In the genomic region with DNA sequence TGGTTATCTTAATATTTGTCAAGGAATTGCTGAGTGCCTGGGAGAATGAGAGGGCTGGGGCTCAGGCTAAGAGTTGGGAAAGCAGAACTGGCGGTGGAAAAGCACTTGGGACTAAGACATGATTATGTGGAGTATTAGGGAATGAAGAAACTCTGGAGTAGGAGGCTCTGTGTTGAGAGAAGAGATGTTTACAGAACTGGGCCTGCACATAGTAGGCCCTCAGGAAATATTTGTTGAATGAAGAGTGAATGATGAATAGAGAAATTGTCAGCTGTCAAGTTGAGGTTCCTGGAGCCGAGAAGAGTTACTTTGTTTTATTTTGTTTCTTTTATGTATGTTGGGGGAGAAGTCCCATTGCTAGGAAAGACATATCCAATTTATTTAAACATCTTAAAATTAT, we compare ENCODE assay signal across 29 cellular contexts.
"Had no signal": no experiment of that assay in that cellular context is flagged by ENCODE, and none has a peak within 500 bp of the region (broad histone marks: within the 10 kb centered on the region; RNA-seq: fewer than 3 reads in every experiment).

No MANE protein-coding gene starts in this region.

- ATAC-seq: activated CD8-positive, alpha-beta T cell treated with anti-CD3 and anti-CD28 coated beads for 36 hours; psoas muscle; stimulated activated naive B cell treated with anti-CD40 and anti-IgM and Interleukin-4, amounts not matched to agents 10 μg/mL and 1 μg/mL and 100 μg/mL, for 72 hours had no signal

- H3K4me3 ChIP-seq: esophagus squamous epithelium, left ventricle myocardium inferior, pancreas, psoas muscle, smooth muscle cell, stomach, suprapubic skin, tibial artery had no signal

- H3K4me2 ChIP-seq: smooth muscle cell had no signal

- H3K36me3 ChIP-seq: esophagus squamous epithelium, left ventricle myocardium inferior, pancreas, stomach, suprapubic skin, tibial artery had no signal

- H3K9me3 ChIP-seq: esophagus squamous epithelium, left ventricle myocardium inferior, pancreas, psoas muscle, stomach, suprapubic skin, tibial artery had no signal

- H3K4me3 Mint-ChIP-seq: activated B cell treated with CpG ODN at 0.5 μM for 24 hours; activated CD8-positive, alpha-beta T cell treated with anti-CD3 and anti-CD28 coated beads for 36 hours; activated naive CD4-positive, alpha-beta T cell treated with anti-CD3 and anti-CD28 coated beads, Interleukin-2, amount 50 U/mL, for 24 hours; mesothelial cell of epicardium; naive B cell; neural crest cell; stimulated activated naive B cell treated with anti-CD40 and anti-IgM and Interleukin-4, amounts not matched to agents 10 μg/mL and 1 μg/mL and 100 μg/mL, for 72 hours; T-helper 2 cell treated with Interferon-gamma antibody and Interleukin-4, amounts not matched to agents 5 μg/mL and 100 μg/mL, for 36 hours had no signal

- H3K27me3 ChIP-seq: pancreas, stomach, suprapubic skin, tibial artery had no signal

- H3K27ac ChIP-seq: epithelial cell of prostate, esophagus squamous epithelium, left ventricle myocardium inferior, pancreas, psoas muscle, stomach, suprapubic skin, tibial artery had no signal

- FAIRE-seq: bronchial epithelial cell, colon, endometrium, pancreas had no signal

- H3K27ac Mint-ChIP-seq: activated B cell treated with CpG ODN at 0.5 μM for 24 hours; activated CD8-positive, alpha-beta T cell treated with anti-CD3 and anti-CD28 coated beads for 36 hours; activated T-helper 2 cell treated with anti-CD3 and anti-CD28 coated beads, Interferon-gamma antibody, Interleukin-2, Interleukin-4, amounts not matched to agents 10 μg/mL and 5 μg/mL and 100 μg/mL, durations not matched to agents 14 hours and 24 hours and 36 hours; mesothelial cell of epicardium; stimulated activated naive B cell treated with anti-CD40 and anti-IgM and Interleukin-4, amounts not matched to agents 10 μg/mL and 1 μg/mL and 100 μg/mL, for 72 hours; T-helper 2 cell treated with Interferon-gamma antibody and Interleukin-4, amounts not matched to agents 5 μg/mL and 100 μg/mL, for 36 hours had no signal

- H3K4me1 Mint-ChIP-seq: activated B cell treated with CpG ODN at 0.5 μM for 24 hours, naive B cell had no signal

- DNase-seq: activated B cell treated with CpG ODN at 0.5 μM for 24 hours; activated CD4-positive, alpha-beta T cell treated with anti-CD3 and anti-CD28 coated beads, Interleukin-2, amount 50 U/mL, for 1 hour; activated CD8-positive, alpha-beta T cell treated with anti-CD3 and anti-CD28 coated beads for 36 hours; activated T-cell treated with anti-CD3 and anti-CD28 coated beads, Interleukin-2, amount 50 U/mL, for 48 hours; anterior cingulate cortex; dermis blood vessel endothelial cell; effector CD4-positive, alpha-beta T cell; esophagus squamous epithelium; foreskin melanocyte; left ventricle myocardium inferior; naive B cell; nucleus accumbens; pancreas; psoas muscle; stimulated activated CD4-positive, alpha-beta T cell treated with anti-CD3 and anti-CD28 coated beads, Interleukin-1b, Interleukin-23, amount 100 ng/mL, for 48 hours; stimulated activated naive B cell treated with anti-CD40 and anti-IgM and Interleukin-4, amounts not matched to agents 10 μg/mL and 1 μg/mL and 100 μg/mL, for 72 hours; stomach; tibial artery had no signal

- H3K36me3 Mint-ChIP-seq: activated naive CD4-positive, alpha-beta T cell treated with anti-CD3 and anti-CD28 coated beads, Interleukin-2, amount 50 U/mL, for 24 hours; mesothelial cell of epicardium; naive B cell; stimulated activated naive B cell treated with anti-CD40 and anti-IgM and Interleukin-4, amounts not matched to agents 10 μg/mL and 1 μg/mL and 100 μg/mL, for 72 hours had no signal

- H3K4me1 ChIP-seq: esophagus squamous epithelium, pancreas, psoas muscle, suprapubic skin had no signal

- H3K27me3 Mint-ChIP-seq: activated CD8-positive, alpha-beta T cell treated with anti-CD3 and anti-CD28 coated beads for 36 hours; activated naive CD4-positive, alpha-beta T cell treated with anti-CD3 and anti-CD28 coated beads, Interleukin-2, amount 50 U/mL, for 24 hours had no signal

- H3K9me3 Mint-ChIP-seq: activated B cell treated with CpG ODN at 0.5 μM for 24 hours; activated naive CD4-positive, alpha-beta T cell treated with anti-CD3 and anti-CD28 coated beads, Interleukin-2, amount 50 U/mL, for 24 hours; activated T-helper 2 cell treated with anti-CD3 and anti-CD28 coated beads, Interferon-gamma antibody, Interleukin-2, Interleukin-4, amounts not matched to agents 10 μg/mL and 5 μg/mL and 100 μg/mL, durations not matched to agents 14 hours and 24 hours and 36 hours; mesothelial cell of epicardium; stimulated activated naive B cell treated with anti-CD40 and anti-IgM and Interleukin-4, amounts not matched to agents 10 μg/mL and 1 μg/mL and 100 μg/mL, for 72 hours; T-helper 2 cell treated with Interferon-gamma antibody and Interleukin-4, amounts not matched to agents 5 μg/mL and 100 μg/mL, for 36 hours had no signal
